8 cellular contexts compared by ENCODE assay signal in genomic region chr19:53395840-53396580, GRCh38. TPM values are rescaled to one million over a fixed set of nuclear protein-coding genes. Genes with fewer than 3 reads are reported as not detected.
DNase-seq lines count a peak whose midpoint lies in the region; ATAC-seq and TF ChIP-seq lines count a peak whose summit lies in the region.
"Not testable (repeated sequence)": the region's sequence is repeated elsewhere in the genome, so short reads cannot be mapped to it uniquely, and the experiment has no call there.

No MANE protein-coding gene starts in this region.

- H4K20me1 ChIP-seq in DOHH2 (ENCODE audit: control insufficient read depth, insufficient read depth, low read depth, low read length): not testable (repeated sequence)

- H3K4me1 Mint-ChIP-seq in activated CD4-positive, alpha-beta T cell treated with anti-CD3 and anti-CD28 coated beads, Interleukin-2, amount 10 ng/mL, durations not matched to agents 24 days and 14 days: peaks cover 16% of the 10 kb centered on the region
- not testable (repeated sequence) for H3K4me1 Mint-ChIP-seq in memory B cell
- H3K4me1 Mint-ChIP-seq in type B pancreatic cell (ENCODE audit: unreplicated experiment): peaks cover 17% of the 10 kb centered on the region

- H3K9me3 ChIP-seq in DOHH2 (ENCODE audit: control insufficient read depth, insufficient read depth, low read length); breast epithelium; prostate gland: not testable (repeated sequence)

- H3K27me3 ChIP-seq in DOHH2 (ENCODE audit: control insufficient read depth, low read length); breast epithelium; prostate gland (replicated peaks; ENCODE audit: insufficient read depth): not testable (repeated sequence)

- H3K27ac Mint-ChIP-seq in activated CD4-positive, alpha-beta T cell treated with anti-CD3 and anti-CD28 coated beads, Interleukin-2, amount 10 ng/mL, durations not matched to agents 24 days and 14 days: peak overlapping the region; percentile 93
- H3K27ac Mint-ChIP-seq in memory B cell: peak overlapping the region; percentile 92
- peak overlapping the region; percentile 91 for H3K27ac Mint-ChIP-seq in type B pancreatic cell

- peak overlapping the region; percentile 90 for H3K4me2 ChIP-seq in DOHH2 (ENCODE audit: low read length)

- H3K4me3 Mint-ChIP-seq in activated CD4-positive, alpha-beta T cell treated with anti-CD3 and anti-CD28 coated beads, Interleukin-2, amount 10 ng/mL, durations not matched to agents 24 days and 14 days: peak overlapping the region; percentile 94
- peak overlapping the region; percentile 88 for H3K4me3 Mint-ChIP-seq in memory B cell
- H3K4me3 Mint-ChIP-seq in type B pancreatic cell: peak overlapping the region; percentile 92

- H3K27me3 Mint-ChIP-seq in activated CD4-positive, alpha-beta T cell treated with anti-CD3 and anti-CD28 coated beads, Interleukin-2, amount 10 ng/mL, durations not matched to agents 24 days and 14 days; memory B cell; type B pancreatic cell: not testable (repeated sequence)

- not testable (repeated sequence) for H3F3A ChIP-seq in DOHH2 (ENCODE audit: control insufficient read depth, insufficient read depth)

- H3K79me2 ChIP-seq in DOHH2 (ENCODE audit: control insufficient read depth, low read length): peaks cover 20% of the 10 kb centered on the region

- TF ChIP-seq POLR2A in breast epithelium (IDR thresholded peaks at IDR 0.05); prostate gland (IDR thresholded peaks at IDR 0.05): not testable (repeated sequence)

- H3K9me3 Mint-ChIP-seq in activated CD4-positive, alpha-beta T cell treated with anti-CD3 and anti-CD28 coated beads, Interleukin-2, amount 10 ng/mL, durations not matched to agents 24 days and 14 days: peaks cover 15% of the 10 kb centered on the region
- H3K9me3 Mint-ChIP-seq in memory B cell, type B pancreatic cell: not testable (repeated sequence)

- H3K4me1 ChIP-seq in DOHH2 (ENCODE audit: control insufficient read depth, low read length); breast epithelium; prostate gland (replicated peaks): not testable (repeated sequence)

- 8% methylated on average over 9 of the region's 9 CpGs for WGBS in prostate gland

- H3K4me3 ChIP-seq in DOHH2 (ENCODE audit: low read length) (peak overlapping the region; percentile 85), breast epithelium (peak overlapping the region; percentile 71 to 83 (median 80)), foreskin fibroblast (ENCODE audit: low read depth in 1 of 2, low read length in 2 of 2) (peak overlapping the region; percentile 69 to 88), prostate gland (peak overlapping the region; percentile 73 to 75)

- DNase-seq in NCI-H146 (lab: John Stamatoyannopoulos, UW): peak; percentile 7
- DNase-seq in activated CD4-positive, alpha-beta T cell treated with anti-CD3 and anti-CD28 coated beads, Interleukin-2, amount 10 ng/mL, durations not matched to agents 24 days and 14 days; breast epithelium (ENCODE audit: low spot score in 2 of 2); foreskin fibroblast; memory B cell (ENCODE audit: low spot score in 2 of 2); prostate gland (ENCODE audit: low spot score); type B pancreatic cell (ENCODE audit: extremely low spot score, unreplicated experiment): not testable (repeated sequence)

- H3K27ac ChIP-seq in DOHH2 (ENCODE audit: low read depth, low read length): not testable (repeated sequence)
- H3K27ac ChIP-seq in breast epithelium (peak overlapping the region; percentile 79 to 87), prostate gland (peak overlapping the region; percentile 79 to 80)

- intact Hi-C loops in activated CD4-positive, alpha-beta T cell treated with anti-CD3 and anti-CD28 coated beads, Interleukin-2, amount 10 ng/mL, durations not matched to agents 24 days and 14 days (cut with micrococcal nuclease): loop anchor here (1.0 to 10.0 kb wide), 5 partner anchors 31 to 293 kb away; partner anchors contain the start of genes ZNF160, ZNF525 and ZNF665
- intact Hi-C loops in breast epithelium (cut with DNase I; ENCODE audit: low total_unique reads): loop anchor here (5.0 kb wide), 1 partner anchor 486 kb away; the partner anchor contains the start of gene PRKCG
- intact Hi-C loops in prostate gland (cut with DNase I): loop anchor here (2.0 to 10.0 kb wide), 2 partner anchors 31 to 141 kb away; partner anchors contain the start of genes VN1R2, ZNF525 and ZNF677

- TF ChIP-seq CTCF in DOHH2 (IDR thresholded peaks at IDR 0.05; ENCODE audit: low read depth, low read length, poor library complexity, severe bottlenecking); breast epithelium (IDR thresholded peaks at IDR 0.05); foreskin fibroblast (IDR thresholded peaks at IDR 0.05; ENCODE audit: low read depth, low read length); prostate gland (IDR thresholded peaks at IDR 0.05); type B pancreatic cell (conservative IDR thresholded peaks at IDR 0.05): not testable (repeated sequence)

- not testable (repeated sequence) for H3K9me2 ChIP-seq in DOHH2 (replicated peaks; ENCODE audit: control insufficient read depth, low read length)

- peaks cover 23% of the 10 kb centered on the region for H3K36me3 ChIP-seq in DOHH2 (ENCODE audit: control insufficient read depth, low read length)
- not testable (repeated sequence) for H3K36me3 ChIP-seq in breast epithelium, prostate gland

- not testable (repeated sequence) for ATAC-seq in memory B cell (ENCODE audit: low read depth)

- peaks cover 44% of the 10 kb centered on the region for H3K36me3 Mint-ChIP-seq in activated CD4-positive, alpha-beta T cell treated with anti-CD3 and anti-CD28 coated beads, Interleukin-2, amount 10 ng/mL, durations not matched to agents 24 days and 14 days (ENCODE audit: low read depth)
- H3K36me3 Mint-ChIP-seq in memory B cell (peaks cover 21% of the 10 kb centered on the region), type B pancreatic cell (peaks cover 18% of the 10 kb centered on the region)

RNA-seq across cellular contexts. Expression of gene ZNF765, which starts 1.1 kb away (rescaled TPM):
- total RNA-seq in activated CD4-positive, alpha-beta T cell treated with anti-CD3 and anti-CD28 coated beads, Interleukin-2, amount 10 ng/mL, durations not matched to agents 24 days and 14 days: 11.0 and 11.8 TPM in 2 replicates
- 10 to 100 TPM in 2 of 3 donors, 1 to 10 TPM in 1; 9.3 to 18.4 (median 12.1) TPM for total RNA-seq in breast epithelium
- 10 to 100 TPM; 12.5 to 23.0 TPM for total RNA-seq in prostate gland
- total RNA-seq in type B pancreatic cell (ENCODE audit: low replicate concordance): 14.5 and 20.0 TPM in 2 replicates

RNA-seq across cellular contexts. Expression of gene ZNF525, which starts 30.5 kb away (rescaled TPM):
- 18.3 and 19.4 TPM in 2 replicates for total RNA-seq in activated CD4-positive, alpha-beta T cell treated with anti-CD3 and anti-CD28 coated beads, Interleukin-2, amount 10 ng/mL, durations not matched to agents 24 days and 14 days
- total RNA-seq in breast epithelium (10 to 100 TPM in 2 of 3 donors, 1 to 10 TPM in 1; 7.0 to 34.4 (median 13.8) TPM), prostate gland (10 to 100 TPM in 1 of 2 donors, 1 to 10 TPM in 1; 7.8 to 20.4 TPM), type B pancreatic cell (ENCODE audit: low replicate concordance) (19.7 and 31.3 TPM in 2 replicates)

RNA-seq across cellular contexts. Expression of gene ZNF761, which starts 35.8 kb away (rescaled TPM):
- total RNA-seq in activated CD4-positive, alpha-beta T cell treated with anti-CD3 and anti-CD28 coated beads, Interleukin-2, amount 10 ng/mL, durations not matched to agents 24 days and 14 days: 9.8 and 11.6 TPM in 2 replicates
- total RNA-seq in breast epithelium: 10 to 100 TPM; 14.1 to 20.9 (median 17.0) TPM
- total RNA-seq in prostate gland: 10 to 100 TPM; 48.3 to 51.7 TPM
- 15.3 and 18.0 TPM in 2 replicates for total RNA-seq in type B pancreatic cell (ENCODE audit: low replicate concordance)
